23 cellular contexts compared by ENCODE assay signal in genomic region chr5:159605585-159605984, GRCh38.
DNase-seq lines count a peak whose midpoint lies in the region; ATAC-seq and TF ChIP-seq lines count a peak whose summit lies in the region.
"Had no signal": no experiment of that assay in that cellular context is flagged by ENCODE, and none has a peak within 500 bp of the region (broad histone marks: within the 10 kb centered on the region; RNA-seq: fewer than 3 reads in every experiment).

No MANE protein-coding gene starts in this region.

- no peak overlapping the region for H2AFZ ChIP-seq in osteoblast (ENCODE audit: low read length)

- H3K79me2 ChIP-seq in osteoblast (ENCODE audit: insufficient read depth, low read length) = no peaks in the 10 kb centered on the region

- DNase-seq in EH (ENCODE audit: low read depth) = peak; percentile 78
- peak; percentile 91 for DNase-seq in astrocyte of the hippocampus (ENCODE audit: low read depth, low spot score)
- peak in 4 of 5 donors; percentile 54 to 75 (median 70) for DNase-seq in heart left ventricle
- DNase-seq in osteoblast (ENCODE audit: insufficient read length, low spot score, missing footprints) = peak; percentile 27
- no peak for DNase-seq in cerebellum (ENCODE audit: low spot score)
- no peak for DNase-seq in NCI-H2227 treated with DMSO at 0.1 percent for 48 hours (lab: John Stamatoyannopoulos, UW)
- DNase-seq in NCI-H446 (lab: John Stamatoyannopoulos, UW) = no peak
- DNase-seq: activated CD8-positive, alpha-beta memory T cell treated with anti-CD3 and anti-CD28 coated beads for 24 hours; activated T-cell treated with anti-CD3 and anti-CD28 coated beads, Interleukin-2, amount 50 U/mL, for 72 hours; central memory CD4-positive, alpha-beta T cell; COR-L47; effector CD8-positive, alpha-beta T cell; hippocampal formation; mucosa of descending colon; NCI-H1092 treated with DMSO at 0.1 percent for 48 hours; NCI-H2107; NCI-H82; stimulated activated CD4-positive, alpha-beta T cell treated with anti-CD3 and anti-CD28 coated beads, Interleukin-4, amount 100 ng/mL, for 1 hour; T-helper 9 cell had no signal

- peaks cover 0 to 20% (median 7%) of the 10 kb centered on the region in 12 donors for H3K4me1 ChIP-seq in heart left ventricle
- H3K4me1 ChIP-seq in osteoblast (ENCODE audit: insufficient read depth, low read length) = peaks cover 20% of the 10 kb centered on the region
- H3K4me1 ChIP-seq: vagina had no signal

- H3K9me3 ChIP-seq in heart left ventricle = peaks cover 0 to 19% (median 0%) of the 10 kb centered on the region in 12 donors
- H3K9me3 ChIP-seq in osteoblast (ENCODE audit: low read depth, low read length) = no peaks in the 10 kb centered on the region
- H3K9me3 ChIP-seq: mucosa of descending colon, vagina had no signal

- no peak for TF ChIP-seq POLR2A in heart left ventricle (IDR thresholded peaks at IDR 0.05)

- peak overlapping the region; percentile 6 for H3K4me2 ChIP-seq in osteoblast (ENCODE audit: insufficient read depth, low read length)
- H3K4me2 ChIP-seq: KMS-11 had no signal

- TF ChIP-seq CTCF in heart left ventricle (IDR thresholded peaks at IDR 0.05) (no peak), osteoblast (IDR thresholded peaks at IDR 0.05; ENCODE audit: extremely low read depth, low read depth, low read length) (no peak)

- H3K27ac ChIP-seq in heart left ventricle (peak overlapping the region in 11 of 12 donors; percentile 6 to 80 (median 47)), osteoblast (ENCODE audit: low read depth, low read length) (no peak overlapping the region)
- H3K27ac ChIP-seq: KMS-11, vagina had no signal

- H3K27me3 ChIP-seq in heart left ventricle (no peaks in the 10 kb centered on the region), osteoblast (ENCODE audit: insufficient read depth, low read length) (no peaks in the 10 kb centered on the region)
- H3K27me3 ChIP-seq: vagina had no signal

- H3K36me3 ChIP-seq in heart left ventricle (no peaks in the 10 kb centered on the region), osteoblast (ENCODE audit: insufficient read depth, low read length) (no peaks in the 10 kb centered on the region)
- H3K36me3 ChIP-seq: vagina had no signal

- H3K4me3 ChIP-seq in heart left ventricle (no peak overlapping the region), osteoblast (ENCODE audit: insufficient read depth, low read length) (no peak overlapping the region)
- H3K4me3 ChIP-seq: mucosa of descending colon, vagina had no signal

- WGBS in heart left ventricle, 4 donors = 13 to 25% (median 16%) methylated on average over 3 of the region's 3 CpGs

- ATAC-seq in heart left ventricle (peak; percentile 97 to 98 (median 98)), HG03442 (IDR thresholded peaks at IDR 0.05; ENCODE audit: unreplicated experiment) (no peak)
- ATAC-seq: activated naive CD4-positive, alpha-beta T cell treated with anti-CD3 and anti-CD28 coated beads, Interleukin-2, amount 50 U/mL, for 72 hours; activated T-cell treated with anti-CD3 and anti-CD28 coated beads, Interleukin-2, amount 50 U/mL, for 72 hours; mucosa of descending colon had no signal

- intact Hi-C loops in heart left ventricle (cut with DNase I) = loop anchor here in 2 of 10 donors (5.0 to 10.0 kb wide), 2 partner anchors 37 to 159 kb away; no protein-coding TSS in a partner anchor

- no peaks in the 10 kb centered on the region for H4K20me1 ChIP-seq in osteoblast (ENCODE audit: insufficient read depth, low read length)

Comparison
In these comparisons a context has a peak if more than half of its experiments do, and no peak if none do; other contexts are left out.
1. DNase-seq: peak in EH (single experiment), astrocyte of the hippocampus (single experiment), heart left ventricle (4 of 5) and osteoblast (single experiment); none in cerebellum (single experiment), NCI-H2227 treated with DMSO at 0.1 percent for 48 hours (single experiment) and NCI-H446 (0 of 2).